Comparison of ENCODE assay signal across 23 cellular contexts in the genomic region with DNA sequence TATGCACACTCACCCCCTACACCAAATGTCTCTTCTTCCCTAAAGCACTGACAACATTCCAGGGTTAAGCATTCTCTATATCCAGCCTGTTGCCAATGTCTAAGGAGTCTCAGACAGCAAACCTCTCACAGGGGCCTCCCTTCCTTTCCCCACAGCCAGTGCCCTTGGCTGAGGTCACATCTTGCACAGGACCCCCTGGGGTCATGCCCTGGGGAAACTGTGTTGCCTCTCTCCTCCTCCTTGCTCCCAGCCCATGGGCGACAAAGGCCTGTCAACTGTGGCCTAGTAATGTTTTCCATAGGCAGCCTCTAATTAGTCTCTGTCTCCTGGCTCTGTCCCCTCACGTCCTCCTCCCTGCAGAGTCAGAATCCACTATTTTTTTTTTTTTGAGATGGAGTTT. TPM values are rescaled to one million over a fixed set of nuclear protein-coding genes. Genes with fewer than 3 reads are reported as not detected.
DNase-seq lines count a peak whose midpoint lies in the region; ATAC-seq and TF ChIP-seq lines count a peak whose summit lies in the region.
"Had no signal": no experiment of that assay in that cellular context is flagged by ENCODE, and none has a peak within 500 bp of the region (broad histone marks: within the 10 kb centered on the region; RNA-seq: fewer than 3 reads in every experiment).

No MANE protein-coding gene starts in this region.

- H3K4me3 Mint-ChIP-seq in HFFc6 (no peak overlapping the region), brain (no peak overlapping the region)
- H3K4me3 Mint-ChIP-seq in CD4-positive, alpha-beta memory T cell: no peak overlapping the region
- H3K4me3 Mint-ChIP-seq: activated B cell treated with CpG ODN at 0.5 μM for 24 hours; activated naive CD8-positive, alpha-beta T cell treated with anti-CD3 and anti-CD28 coated beads, Interleukin-2, amount 10 ng/mL, durations not matched to agents 7 days and 5 days; CD4-positive, CD25-positive, alpha-beta regulatory T cell; GM23338; T-cell had no signal

- H3K36me3 Mint-ChIP-seq in HFFc6 (ENCODE audit: low read depth): no peaks in the 10 kb centered on the region
- H3K36me3 Mint-ChIP-seq in brain: no peaks in the 10 kb centered on the region
- H3K36me3 Mint-ChIP-seq in CD4-positive, alpha-beta memory T cell: no peaks in the 10 kb centered on the region
- H3K36me3 Mint-ChIP-seq: activated naive CD8-positive, alpha-beta T cell treated with anti-CD3 and anti-CD28 coated beads, Interleukin-2, amount 10 ng/mL, durations not matched to agents 7 days and 5 days; CD4-positive, CD25-positive, alpha-beta regulatory T cell; T-cell had no signal

- no peaks in the 10 kb centered on the region for H3K36me3 ChIP-seq in neuronal stem cell (replicated peaks in 1 of 2; ENCODE audit: control insufficient read depth in 2 of 2, insufficient read depth in 2 of 2, low read length in 2 of 2)
- H3K36me3 ChIP-seq in CD4-positive, alpha-beta memory T cell (ENCODE audit: insufficient read depth, low read length): no peaks in the 10 kb centered on the region
- H3K36me3 ChIP-seq: left lung, SJSA1, upper lobe of right lung had no signal

- POLR2A ChIA-PET in CD4-positive, alpha-beta memory T cell (lab: Charles Lee; ENCODE audit: partially characterized antibody): no interaction called here

- no peak overlapping the region for H2BK120ac ChIP-seq in neuronal stem cell (ENCODE audit: low read depth, low read length)

- intact Hi-C loops in right cardiac atrium (cut with DNase I): loop anchor here in 1 of 4 donors (5.0 kb wide), 1 partner anchor 140 kb away; no protein-coding TSS in a partner anchor
- intact Hi-C loops in CD4-positive, alpha-beta memory T cell (cut with micrococcal nuclease): no loop called here

- ATAC-seq in right cardiac atrium (no peak), HG02870 (IDR thresholded peaks at IDR 0.05; ENCODE audit: unreplicated experiment) (no peak)
- ATAC-seq: left lung, T-cell, upper lobe of right lung had no signal

- H2AFZ ChIP-seq in neuronal stem cell (ENCODE audit: low read length): no peak overlapping the region
- H2AFZ ChIP-seq: GM23338 had no signal

- H2BK15ac ChIP-seq in neuronal stem cell (ENCODE audit: low read length): no peak overlapping the region

- H3K4me3 ChIP-seq in neuronal stem cell (ENCODE audit: low read length in 2 of 2): no peak overlapping the region
- H3K4me3 ChIP-seq in right cardiac atrium (ENCODE audit: low read length): no peak overlapping the region
- no peak overlapping the region for H3K4me3 ChIP-seq in CD4-positive, alpha-beta memory T cell (ENCODE audit: low read length in 2 of 2)
- H3K4me3 ChIP-seq: GM23338, left lung, SJSA1, upper lobe of right lung had no signal

- no peak overlapping the region for H3K4me2 ChIP-seq in neuronal stem cell (ENCODE audit: insufficient read depth, low read length, poor library complexity, severe bottlenecking)
- H3K4me2 ChIP-seq: GM23338 had no signal

- H3K27ac ChIP-seq in C4-2B (peak overlapping the region; percentile 70; the same call in 1 of the 2 replicates), neuronal stem cell (replicated peaks; ENCODE audit: low read length) (no peak overlapping the region), right cardiac atrium (ENCODE audit: low read length) (no peak overlapping the region)
- no peak overlapping the region for H3K27ac ChIP-seq in CD4-positive, alpha-beta memory T cell (ENCODE audit: low read depth, low read length)

- H3K9me3 ChIP-seq in neuronal stem cell (replicated peaks in 1 of 2; ENCODE audit: control insufficient read depth in 2 of 2, insufficient read depth in 1 of 2, low read depth in 1 of 2, low read length in 2 of 2) (no peaks in the 10 kb centered on the region), right cardiac atrium (ENCODE audit: control insufficient read depth, low read length) (no peaks in the 10 kb centered on the region)
- H3K9me3 ChIP-seq in CD4-positive, alpha-beta memory T cell (ENCODE audit: control insufficient read depth in 1 of 2, low read length in 2 of 2): no peaks in the 10 kb centered on the region
- H3K9me3 ChIP-seq: left lung, SJSA1, upper lobe of right lung had no signal

- no peak overlapping the region for H2AK5ac ChIP-seq in neuronal stem cell (ENCODE audit: low read depth, low read length)

- no peak overlapping the region for H2BK12ac ChIP-seq in neuronal stem cell (ENCODE audit: low read length)

- H3K9me3 Mint-ChIP-seq in HFFc6 (no peaks in the 10 kb centered on the region), brain (peaks cover 0 to 3% (median 0%) of the 10 kb centered on the region in 5 experiments)
- no peaks in the 10 kb centered on the region for H3K9me3 Mint-ChIP-seq in CD4-positive, alpha-beta memory T cell
- H3K9me3 Mint-ChIP-seq: activated B cell treated with CpG ODN at 0.5 μM for 24 hours; activated naive CD8-positive, alpha-beta T cell treated with anti-CD3 and anti-CD28 coated beads, Interleukin-2, amount 10 ng/mL, durations not matched to agents 7 days and 5 days; CD4-positive, CD25-positive, alpha-beta regulatory T cell; GM23338; T-cell had no signal

- no peak overlapping the region for H3K14ac ChIP-seq in neuronal stem cell (ENCODE audit: low read length)

- peaks cover 25% of the 10 kb centered on the region for H3K27me3 Mint-ChIP-seq in HFFc6 (ENCODE audit: insufficient read depth)
- no peaks in the 10 kb centered on the region for H3K27me3 Mint-ChIP-seq in brain
- peaks cover 3 to 4% of the 10 kb centered on the region in 2 donors for H3K27me3 Mint-ChIP-seq in CD4-positive, alpha-beta memory T cell
- H3K27me3 Mint-ChIP-seq: activated naive CD8-positive, alpha-beta T cell treated with anti-CD3 and anti-CD28 coated beads, Interleukin-2, amount 10 ng/mL, durations not matched to agents 7 days and 5 days had no signal

- no peak overlapping the region for H3K4ac ChIP-seq in neuronal stem cell (ENCODE audit: low read length)

- H3K79me1 ChIP-seq in neuronal stem cell (ENCODE audit: low read depth, low read length): no peaks in the 10 kb centered on the region

- peaks cover 25 to 35% of the 10 kb centered on the region in 2 donors for H3K4me1 ChIP-seq in neuronal stem cell (ENCODE audit: control insufficient read depth in 2 of 2, insufficient read depth in 1 of 2, low read depth in 1 of 2, low read length in 2 of 2)
- H3K4me1 ChIP-seq in right cardiac atrium (ENCODE audit: control insufficient read depth, insufficient read depth, low read length): no peaks in the 10 kb centered on the region
- H3K4me1 ChIP-seq in CD4-positive, alpha-beta memory T cell (ENCODE audit: insufficient read depth, low read length): no peaks in the 10 kb centered on the region

- CTCF ChIA-PET in CD4-positive, alpha-beta memory T cell (lab: Charles Lee; ENCODE audit: partially characterized antibody): no interaction called here

- peaks cover 36% of the 10 kb centered on the region for H3K4me1 Mint-ChIP-seq in HFFc6 (ENCODE audit: low read depth)
- peaks cover 61% of the 10 kb centered on the region for H3K4me1 Mint-ChIP-seq in brain
- H3K4me1 Mint-ChIP-seq in CD4-positive, alpha-beta memory T cell: no peaks in the 10 kb centered on the region
- H3K4me1 Mint-ChIP-seq: T-cell had no signal

- H3K27ac Mint-ChIP-seq in HFFc6 (peak overlapping the region; percentile 34; the same call in 1 of the 2 replicates), brain (peak overlapping the region in 3 of 5 experiments; percentile 41 to 92 (median 91))
- H3K27ac Mint-ChIP-seq in CD4-positive, alpha-beta memory T cell: no peak overlapping the region
- H3K27ac Mint-ChIP-seq: activated B cell treated with CpG ODN at 0.5 μM for 24 hours; activated naive CD8-positive, alpha-beta T cell treated with anti-CD3 and anti-CD28 coated beads, Interleukin-2, amount 10 ng/mL, durations not matched to agents 7 days and 5 days; GM23338; T-cell had no signal

- no peak overlapping the region for H4K91ac ChIP-seq in neuronal stem cell (ENCODE audit: low read depth, low read length, poor library complexity)

- H2BK5ac ChIP-seq in neuronal stem cell (ENCODE audit: low read length): no peak overlapping the region

- H3K23ac ChIP-seq in neuronal stem cell (ENCODE audit: low read depth, low read length, poor library complexity): no peak overlapping the region

- H3K9ac ChIP-seq in neuronal stem cell (ENCODE audit: low read depth, low read length, poor library complexity): no peak overlapping the region

- no peak for TF ChIP-seq CTCF in C4-2B (conservative IDR thresholded peaks at IDR 0.05)
- TF ChIP-seq CTCF in HFFc6 (IDR thresholded peaks at IDR 0.05): no peak
- TF ChIP-seq CTCF in brain (conservative IDR thresholded peaks at IDR 0.05): no peak

- peaks cover 0 to 8% (median 2%) of the 10 kb centered on the region in 3 experiments for H3K27me3 ChIP-seq in neuronal stem cell (ENCODE audit: control insufficient read depth in 3 of 3, insufficient read depth in 3 of 3, low read depth in 1 of 3, low read length in 3 of 3)
- H3K27me3 ChIP-seq in right cardiac atrium (ENCODE audit: control insufficient read depth, insufficient read depth): no peaks in the 10 kb centered on the region
- H3K27me3 ChIP-seq in CD4-positive, alpha-beta memory T cell (ENCODE audit: insufficient read depth, low read length): peaks cover 3% of the 10 kb centered on the region
- H3K27me3 ChIP-seq: left lung, SJSA1, upper lobe of right lung had no signal

- H4K8ac ChIP-seq in neuronal stem cell (ENCODE audit: low read depth, low read length): no peak overlapping the region

- H3K18ac ChIP-seq in neuronal stem cell (ENCODE audit: low read length): peak overlapping the region; percentile 73

- DNase-seq in HFFc6: no peak
- no peak for DNase-seq in neuronal stem cell (ENCODE audit: low spot score)
- DNase-seq in right cardiac atrium: no peak
- no peak for DNase-seq in CD4-positive, alpha-beta memory T cell
- DNase-seq: activated B cell treated with CpG ODN at 0.5 μM for 24 hours; activated CD4-positive, alpha-beta T cell treated with anti-CD3 and anti-CD28 coated beads, Interleukin-2, amount 50 U/mL, for 48 hours; activated naive CD8-positive, alpha-beta T cell treated with anti-CD3 and anti-CD28 coated beads, Interleukin-2, amount 10 ng/mL, durations not matched to agents 7 days and 5 days; CD4-positive, CD25-positive, alpha-beta regulatory T cell; central memory CD4-positive, alpha-beta T cell; dermis blood vessel endothelial cell; hippocampal formation; left lung; NCI-H1092 treated with DMSO at 0.1 percent for 48 hours; NCI-H1930; NCI-H526 treated with DMSO at 0.1 percent for 48 hours; occipital lobe; T-cell; upper lobe of right lung had no signal

- WGBS in neuronal stem cell (ENCODE audit: extremely low coverage in 2 of 2, insufficient read length in 2 of 2, insufficient replicate concordance in 1 of 2), 2 donors: no CpG with 5 or more reads among the region's 2 CpGs
- 93% methylated on average over 2 of the region's 2 CpGs for WGBS in right cardiac atrium

RNA-seq across cellular contexts. Expression of a gene that starts 54.6 kb away (rescaled TPM):
- 10 to 100 TPM; 43.7 to 47.7 (median 46.3) TPM for total RNA-seq in HFFc6 (2021; fragmentation: NEBNext Ultra II Directional; extraction: Animal tissue kit (Norgen Biotek cat#: 25700))
- 146 TPM for polyA plus RNA-seq in brain (ENCODE audit: insufficient read depth, low read depth, low replicate concordance)
- 27.0 TPM for polyA plus RNA-seq in neuronal stem cell (2013, experiment 1 of 2)
- polyA plus RNA-seq in neuronal stem cell (2013, experiment 2 of 2): 26.9 TPM
- 100 to 1,000 TPM in 3 of 4 donors, 10 to 100 TPM in 1; 99.4 to 117 (median 104) TPM for total RNA-seq in right cardiac atrium
- 121 TPM for polyA plus RNA-seq in right cardiac atrium
- 10 to 100 TPM; 18.7 to 21.0 TPM for total RNA-seq in CD4-positive, alpha-beta memory T cell
- 10 to 100 TPM; 42.6 to 76.2 TPM for polyA plus RNA-seq in CD4-positive, alpha-beta memory T cell

Comparison
In these comparisons a context has a peak if more than half of its experiments do, and no peak if none do; other contexts are left out.
1. H3K27ac Mint-ChIP-seq: peak in HFFc6 (single experiment) and brain (3 of 5); none in CD4-positive, alpha-beta memory T cell (0 of 7).